In the genomic region with DNA sequence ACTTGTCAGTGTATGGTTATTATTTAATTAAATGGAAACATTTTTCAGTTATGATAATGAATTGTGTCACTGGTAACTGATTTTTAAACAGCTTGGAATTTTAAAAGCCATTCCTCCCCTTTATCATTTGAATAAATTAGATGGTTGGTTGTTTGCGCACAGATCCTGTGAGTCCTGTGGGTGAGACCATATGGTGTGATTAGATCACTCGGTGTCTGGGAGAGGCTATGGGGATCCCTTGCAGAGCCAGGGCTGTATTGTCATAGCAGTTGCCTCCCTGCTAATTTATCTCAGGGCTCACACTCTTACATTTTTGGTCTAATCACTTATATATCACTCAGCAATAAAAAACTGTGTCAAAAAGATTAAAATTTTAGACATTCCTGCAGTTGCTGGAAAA, we compare ENCODE assay signal across 25 cellular contexts.
DNase-seq lines count a peak whose midpoint lies in the region; ATAC-seq and TF ChIP-seq lines count a peak whose summit lies in the region.
"Had no signal": no experiment of that assay in that cellular context is flagged by ENCODE, and none has a peak within 500 bp of the region (broad histone marks: within the 10 kb centered on the region; RNA-seq: fewer than 3 reads in every experiment).

No MANE protein-coding gene starts in this region.

- ATAC-seq in GM18517 (IDR thresholded peaks at IDR 0.05; ENCODE audit: unreplicated experiment), result no peak
- ATAC-seq: activated naive CD4-positive, alpha-beta T cell treated with anti-CD3 and anti-CD28 coated beads, Interleukin-2, amount 50 U/mL, for 72 hours; HCT116; Panc1; psoas muscle had no signal

- H3K36me3 Mint-ChIP-seq in brain, result peaks cover 55% of the 10 kb centered on the region
- H3K36me3 Mint-ChIP-seq: activated naive CD4-positive, alpha-beta T cell treated with anti-CD3 and anti-CD28 coated beads, Interleukin-2, amount 50 U/mL, for 72 hours; IgD-negative memory B cell had no signal

- TF ChIP-seq CTCF in brain (conservative IDR thresholded peaks at IDR 0.05), result no peak

- H3K27me3 Mint-ChIP-seq in brain, result no peaks in the 10 kb centered on the region
- H3K27me3 Mint-ChIP-seq: IgD-negative memory B cell had no signal

- peak overlapping the region in 2 of 5 experiments; percentile 22 to 51 for H3K4me3 Mint-ChIP-seq in brain
- H3K4me3 Mint-ChIP-seq: IgD-negative memory B cell, nephron had no signal

- H3K9me3 Mint-ChIP-seq in brain, result peaks cover 0 to 4% (median 0%) of the 10 kb centered on the region in 5 experiments
- H3K9me3 Mint-ChIP-seq: nephron had no signal

- peak overlapping the region in 4 of 5 experiments; percentile 28 to 87 (median 62) for H3K27ac Mint-ChIP-seq in brain
- H3K27ac Mint-ChIP-seq: activated naive CD4-positive, alpha-beta T cell treated with anti-CD3 and anti-CD28 coated beads, Interleukin-2, amount 50 U/mL, for 72 hours; IgD-negative memory B cell; nephron had no signal

- DNase-seq in D341Med (ENCODE audit: low spot score), result peak; percentile 53
- DNase-seq in G401 (ENCODE audit: low spot score), result peak; percentile 23
- DNase-seq in NCI-H524 treated with DMSO at 0.1 percent for 48 hours (lab: John Stamatoyannopoulos, UW), result peak; percentile 51
- DNase-seq in HT-29 (ENCODE audit: low spot score), result no peak
- no peak for DNase-seq in NCI-H526 treated with DMSO at 0.1 percent for 48 hours (lab: John Stamatoyannopoulos, UW)
- DNase-seq: activated CD4-positive, alpha-beta T cell treated with anti-CD3 and anti-CD28 coated beads for 48 hours; activated effector memory CD4-positive, alpha-beta T cell treated with Interleukin-2 at 50 U/mL for 16 hours; activated T-cell treated with anti-CD3 and anti-CD28 coated beads, Interleukin-2, amount 50 U/mL, for 1 hour; DMS79 treated with DMSO at 0.1 percent for 48 hours; GF-D8; NCI-H187 treated with DMSO at 0.1 percent for 48 hours; NCI-H345; psoas muscle; SHP77 treated with DMSO at 0.1 percent for 48 hours; sigmoid colon; stimulated activated CD4-positive, alpha-beta T cell treated with anti-CD3 and anti-CD28 coated beads, Interleukin-4, amount 100 ng/mL, for 1 hour; SW 1271; tibial artery had no signal

- H3K4me1 Mint-ChIP-seq in brain, result peaks cover 39% of the 10 kb centered on the region
- H3K4me1 Mint-ChIP-seq: nephron had no signal

- in situ Hi-C loops in G401 (cut with HindIII; ENCODE audit: low sequenced_read_pairs), result no loop called here

Comparison
In these comparisons a context has a peak if more than half of its experiments do, and no peak if none do; other contexts are left out.
1. DNase-seq: peak in D341Med (single experiment), G401 (single experiment) and NCI-H524 treated with DMSO at 0.1 percent for 48 hours (single experiment); none in HT-29 (single experiment) and NCI-H526 treated with DMSO at 0.1 percent for 48 hours (single experiment).